8 cellular contexts compared by ENCODE assay signal in the genomic region with DNA sequence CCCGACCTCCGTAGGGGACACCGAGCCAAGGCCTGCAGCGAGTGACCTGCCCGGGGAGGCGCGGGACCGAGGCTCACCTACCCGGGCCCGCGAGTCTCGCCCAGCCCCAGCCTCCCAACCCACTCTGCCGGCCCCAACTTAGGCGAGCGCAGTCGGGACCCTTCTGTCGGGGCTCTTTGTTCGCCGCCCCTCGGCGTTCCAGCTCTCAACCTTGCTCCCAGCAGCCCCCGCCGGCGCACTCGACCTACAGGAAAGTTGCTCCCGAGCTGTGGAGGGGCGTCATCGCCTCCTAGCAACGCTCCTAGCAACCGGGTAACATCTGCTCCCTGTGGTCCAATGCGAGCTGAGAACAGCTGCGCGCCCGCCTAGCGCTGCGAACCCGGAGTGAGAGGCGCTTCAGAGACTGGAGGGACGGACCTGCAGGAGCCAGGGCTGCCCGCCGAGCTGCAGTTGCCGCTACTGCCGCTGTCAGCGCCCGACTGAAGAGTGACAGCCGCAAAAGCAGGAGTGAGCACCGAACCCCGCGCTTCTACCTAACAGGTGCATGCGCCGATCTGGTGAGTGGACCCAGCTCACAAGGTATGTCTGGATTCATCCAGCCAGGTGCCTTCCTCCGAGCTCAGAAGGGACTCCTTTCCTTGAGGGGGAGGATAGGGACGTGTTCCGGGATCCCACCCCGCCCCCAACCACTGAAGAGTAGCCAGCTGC.
A peak's percentile ranks its signal among the peaks of the same experiment; 100 is the strongest.
DNase-seq lines count a peak whose midpoint lies in the region; ATAC-seq and TF ChIP-seq lines count a peak whose summit lies in the region.

No MANE protein-coding gene starts in this region.

- TF ChIP-seq CTCF in RWPE2 (IDR thresholded peaks at IDR 0.05; ENCODE audit: poor library complexity, severe bottlenecking) (peak; percentile 43), tibial nerve (IDR thresholded peaks at IDR 0.05) (peak in 4 of 5 experiments; percentile 13 to 29 (median 16))

- H3K36me3 Mint-ChIP-seq in activated naive CD8-positive, alpha-beta T cell treated with anti-CD3 and anti-CD28 coated beads for 36 hours: no peaks in the 10 kb centered on the region

- H3K4me1 ChIP-seq in RWPE2 (ENCODE audit: insufficient read depth, poor library complexity, severe bottlenecking): no peaks in the 10 kb centered on the region
- H3K4me1 ChIP-seq in tibial nerve: peaks cover 0 to 15% (median 6%) of the 10 kb centered on the region in 4 donors

- H3K27me3 Mint-ChIP-seq in activated naive CD8-positive, alpha-beta T cell treated with anti-CD3 and anti-CD28 coated beads for 36 hours: peaks cover 71% of the 10 kb centered on the region

- TF ChIP-seq POLR2A in tibial nerve (IDR thresholded peaks at IDR 0.05): no peak

- H3K4me1 Mint-ChIP-seq in activated naive CD8-positive, alpha-beta T cell treated with anti-CD3 and anti-CD28 coated beads for 36 hours: peaks cover 10% of the 10 kb centered on the region

- ATAC-seq in GM19397 (IDR thresholded peaks at IDR 0.05; ENCODE audit: unreplicated experiment): peak; percentile 98
- ATAC-seq in HG03558 (IDR thresholded peaks at IDR 0.05; ENCODE audit: extremely low read depth, unreplicated experiment): peak; percentile 70
- peak; percentile 94 for ATAC-seq in RWPE2 (ENCODE audit: low read depth)
- peak; percentile 92 to 99 for ATAC-seq in left cardiac atrium

- no peak for TF ChIP-seq EP300 in tibial nerve (IDR thresholded peaks at IDR 0.05)

- H3K27me3 ChIP-seq in RWPE2 (ENCODE audit: insufficient read depth, poor library complexity, severe bottlenecking) (peaks cover 43% of the 10 kb centered on the region), tibial nerve (peaks cover 0 to 72% of the 10 kb centered on the region in 2 donors)

- H3K4me3 ChIP-seq in RWPE2 (ENCODE audit: severe bottlenecking): peak overlapping the region; percentile 11
- H3K4me3 ChIP-seq in tibial nerve: peak overlapping the region in 2 of 4 donors; percentile 20 to 28

- H3K36me3 ChIP-seq in RWPE2 (ENCODE audit: low read depth) (no peaks in the 10 kb centered on the region), tibial nerve (no peaks in the 10 kb centered on the region)

- 2 to 4% methylated on average over 41 to 46 of the region's 55 CpGs for WGBS in tibial nerve, 2 donors

- peak overlapping the region; percentile 68 for H3K4me3 Mint-ChIP-seq in activated naive CD8-positive, alpha-beta T cell treated with anti-CD3 and anti-CD28 coated beads for 36 hours

- H3K9me3 Mint-ChIP-seq in activated naive CD8-positive, alpha-beta T cell treated with anti-CD3 and anti-CD28 coated beads for 36 hours: no peaks in the 10 kb centered on the region

- DNase-seq in Ammon's horn (ENCODE audit: low spot score) (peak; percentile 88), RWPE2 (ENCODE audit: low spot score) (peak; percentile 76), left cardiac atrium (peak; percentile 70), pons (ENCODE audit: low spot score) (peak; percentile 48), tibial nerve (ENCODE audit: low spot score in 2 of 2) (peak in 1 of 2 donors; percentile 5)
- peak; percentile 74 for DNase-seq in activated naive CD8-positive, alpha-beta T cell treated with anti-CD3 and anti-CD28 coated beads for 36 hours

- no peaks in the 10 kb centered on the region for H3K9me3 ChIP-seq in RWPE2 (ENCODE audit: severe bottlenecking)
- no peaks in the 10 kb centered on the region for H3K9me3 ChIP-seq in tibial nerve

- intact Hi-C loops in left cardiac atrium (cut with DNase I): no loop called here

- no peak overlapping the region for H3K27ac ChIP-seq in RWPE2 (ENCODE audit: poor library complexity, severe bottlenecking)
- no peak overlapping the region for H3K27ac ChIP-seq in tibial nerve

- no peak overlapping the region for H3K27ac Mint-ChIP-seq in activated naive CD8-positive, alpha-beta T cell treated with anti-CD3 and anti-CD28 coated beads for 36 hours
